1 cellular context compared by ENCODE assay signal in the genomic region with DNA sequence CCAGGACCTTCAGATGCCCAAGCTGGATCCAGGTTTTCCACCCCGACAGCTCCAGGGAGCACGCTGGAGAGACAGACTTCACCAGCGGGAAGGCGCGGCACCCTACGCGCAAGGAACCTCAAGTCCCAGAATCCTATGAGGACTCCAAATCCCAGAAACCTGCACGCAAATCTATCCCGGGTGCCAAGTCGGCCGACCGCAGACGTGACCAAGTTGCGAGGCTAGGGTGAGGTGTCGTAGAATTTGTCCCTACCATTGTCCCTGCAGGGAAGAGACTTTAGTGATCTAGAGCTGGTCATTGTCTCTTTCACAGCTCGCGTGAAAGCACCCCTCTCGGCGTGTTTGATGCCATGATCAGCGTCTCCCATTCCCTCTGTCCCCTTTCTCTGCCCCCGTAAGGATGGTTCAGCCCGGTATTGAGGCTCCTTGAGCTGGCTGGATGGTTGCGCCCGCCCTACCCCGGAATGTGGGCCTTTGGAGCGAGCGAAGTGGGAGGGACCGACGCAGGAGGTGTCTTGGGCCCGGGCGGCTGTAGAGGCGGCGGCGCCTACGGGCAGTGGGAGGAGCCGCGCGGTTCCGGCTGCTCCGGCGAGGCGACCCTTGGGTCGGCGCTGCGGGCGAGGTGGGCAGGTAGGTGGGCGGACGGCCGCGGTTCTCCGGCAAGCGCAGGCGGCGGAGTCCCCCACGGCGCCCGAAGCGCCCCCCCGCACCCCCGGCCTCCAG.
TF ChIP-seq lines count a peak whose summit lies in the region.

TSS of gene PRKCI (plus strand) at position 501 of the 723 bp plus-strand sequence. CDS start 246 bp downstream, outside the sequence.

TF ChIP-seq in K562, 482 proteins besides CTCF, POLR2A, EP300 and RAD21 (continued from another document and continues in another):
- TF ChIP-seq IRF9 (tag; IDR thresholded peaks at IDR 0.05) (no peak), KLF1 (tag; IDR thresholded peaks at IDR 0.05) (peak; percentile 100), SRSF1 (IDR thresholded peaks at IDR 0.05; ENCODE audit: low read depth, low read length) (no peak), CEBPB (tag; IDR thresholded peaks at IDR 0.05) (no peak), SAFB (IDR thresholded peaks at IDR 0.05; ENCODE audit: borderline replicate concordance, low read depth, low read length) (no peak), SPI1 (IDR thresholded peaks at IDR 0.05; ENCODE audit: borderline replicate concordance, low read depth, low read length) (no peak), DNMT1 (IDR thresholded peaks at IDR 0.05) (no peak), CBX1 (IDR thresholded peaks at IDR 0.05; ENCODE audit: low read depth) (no peak), E2F6 (IDR thresholded peaks at IDR 0.05; ENCODE audit: borderline replicate concordance in 1 of 2, extremely low read depth in 1 of 2, insufficient read depth in 1 of 2, insufficient read length in 1 of 2, low read depth in 1 of 2, low read length in 1 of 2, poor library complexity in 1 of 2, severe bottlenecking in 1 of 2) (peak in 1 of 2 experiments; percentile 49), DLX4 (CRISPR knock-in tag; IDR thresholded peaks at IDR 0.05) (no peak), PCBP1 (IDR thresholded peaks at IDR 0.05; ENCODE audit: low read depth, low read length, poor library complexity, severe bottlenecking) (no peak), ATF7 (IDR thresholded peaks at IDR 0.05) (peak; percentile 100), ZNF77 (CRISPR knock-in tag; IDR thresholded peaks at IDR 0.05) (no peak), ZNF780A (CRISPR knock-in tag; IDR thresholded peaks at IDR 0.05) (no peak), RHOXF2B (CRISPR knock-in tag; conservative IDR thresholded peaks at IDR 0.05) (no peak), ZNF175 (CRISPR knock-in tag; IDR thresholded peaks at IDR 0.05; ENCODE audit: low read depth) (no peak), JUN (IDR thresholded peaks at IDR 0.05; ENCODE audit: borderline replicate concordance, low read depth, low read length) (no peak), JUN (CRISPR knock-in tag; IDR thresholded peaks at IDR 0.05; ENCODE audit: borderline replicate concordance) (no peak), ZKSCAN8 (CRISPR knock-in tag; IDR thresholded peaks at IDR 0.05) (no peak), ZZZ3 (IDR thresholded peaks at IDR 0.05) (no peak), ZBED1 (IDR thresholded peaks at IDR 0.05) (no peak), ZNF644 (tag; IDR thresholded peaks at IDR 0.05; ENCODE audit: low read depth) (no peak; the same call in 1 of the 2 replicates), ID3 (CRISPR knock-in tag; IDR thresholded peaks at IDR 0.05) (no peak), ID3 (tag; IDR thresholded peaks at IDR 0.05) (peak; percentile 74; the same call in 1 of the 2 replicates), ZNF146 (CRISPR knock-in tag; IDR thresholded peaks at IDR 0.05; ENCODE audit: unreplicated experiment) (no peak), ZNF408 (CRISPR knock-in tag; IDR thresholded peaks at IDR 0.05; ENCODE audit: low read depth) (no peak), ZNF280A (IDR thresholded peaks at IDR 0.05; ENCODE audit: low read depth, partially characterized antibody) (no peak), ZNF830 (CRISPR knock-in tag; IDR thresholded peaks at IDR 0.05) (0 out of 2 replicates have a peak, but pooled peaks have one; percentile 13), ZNF143 (CRISPR knock-in tag; IDR thresholded peaks at IDR 0.05) (peak; percentile 87), E2F4 (CRISPR knock-in tag; IDR thresholded peaks at IDR 0.05; ENCODE audit: low read depth) (no peak), DEAF1 (CRISPR knock-in tag; IDR thresholded peaks at IDR 0.05) (no peak), SMARCC2 (IDR thresholded peaks at IDR 0.05; ENCODE audit: low read depth) (no peak), PTRF (tag; IDR thresholded peaks at IDR 0.05) (no peak), IFI16 (CRISPR knock-in tag; IDR thresholded peaks at IDR 0.05) (no peak), GABPB1 (CRISPR knock-in tag; IDR thresholded peaks at IDR 0.05) (peak; percentile 80), KAT2B (IDR thresholded peaks at IDR 0.05; ENCODE audit: low read depth, low read length) (no peak), IRF2 (CRISPR knock-in tag; IDR thresholded peaks at IDR 0.05) (no peak), MEF2A (IDR thresholded peaks at IDR 0.05; ENCODE audit: control insufficient read depth, low read depth, low read length) (no peak), SFPQ (IDR thresholded peaks at IDR 0.05; ENCODE audit: low read depth, low read length) (no peak), JUNB (CRISPR knock-in tag; conservative IDR thresholded peaks at IDR 0.05) (no peak), BMI1 (IDR thresholded peaks at IDR 0.05; ENCODE audit: low read length) (no peak), TCF3 (CRISPR knock-in tag; IDR thresholded peaks at IDR 0.05) (peak; percentile 20; the same call in 1 of the 2 replicates), ERF (CRISPR knock-in tag; IDR thresholded peaks at IDR 0.05) (no peak), MEIS2 (IDR thresholded peaks at IDR 0.05; ENCODE audit: partially characterized antibody) (peak; percentile 19), SETDB1 (IDR thresholded peaks at IDR 0.05; ENCODE audit: low read length) (no peak), FOXK2 (conservative IDR thresholded peaks at IDR 0.05 in 1 of 2, IDR thresholded peaks at IDR 0.05 in 1 of 2; ENCODE audit: low read depth in 2 of 2) (peak in 1 of 2 experiments; percentile 100; a peak in 2 of 4 replicates), ARID1B (IDR thresholded peaks at IDR 0.05) (peak; percentile 36), CREBBP (IDR thresholded peaks at IDR 0.05; ENCODE audit: low read depth, low read length) (no peak), BRD9 (IDR thresholded peaks at IDR 0.05; ENCODE audit: low read depth, partially characterized antibody) (no peak), ZNF551 (CRISPR knock-in tag; IDR thresholded peaks at IDR 0.05) (no peak)
- TF ChIP-seq, protein P1, sequence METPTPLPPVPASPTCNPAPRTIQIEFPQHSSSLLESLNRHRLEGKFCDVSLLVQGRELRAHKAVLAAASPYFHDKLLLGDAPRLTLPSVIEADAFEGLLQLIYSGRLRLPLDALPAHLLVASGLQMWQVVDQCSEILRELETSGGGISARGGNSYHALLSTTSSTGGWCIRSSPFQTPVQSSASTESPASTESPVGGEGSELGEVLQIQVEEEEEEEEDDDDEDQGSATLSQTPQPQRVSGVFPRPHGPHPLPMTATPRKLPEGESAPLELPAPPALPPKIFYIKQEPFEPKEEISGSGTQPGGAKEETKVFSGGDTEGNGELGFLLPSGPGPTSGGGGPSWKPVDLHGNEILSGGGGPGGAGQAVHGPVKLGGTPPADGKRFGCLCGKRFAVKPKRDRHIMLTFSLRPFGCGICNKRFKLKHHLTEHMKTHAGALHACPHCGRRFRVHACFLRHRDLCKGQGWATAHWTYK (CRISPR knock-in tag; IDR thresholded peaks at IDR 0.05) = 0 out of 2 replicates have a peak, but pooled peaks have one; percentile 11
- TF ChIP-seq, protein P2, sequence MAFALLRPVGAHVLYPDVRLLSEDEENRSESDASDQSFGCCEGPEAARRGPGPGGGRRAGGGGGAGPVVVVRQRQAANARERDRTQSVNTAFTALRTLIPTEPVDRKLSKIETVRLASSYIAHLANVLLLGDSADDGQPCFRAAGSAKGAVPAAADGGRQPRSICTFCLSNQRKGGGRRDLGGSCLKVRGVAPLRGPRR (CRISPR knock-in tag; IDR thresholded peaks at IDR 0.05) = no peak
- TF ChIP-seq, protein P3, sequence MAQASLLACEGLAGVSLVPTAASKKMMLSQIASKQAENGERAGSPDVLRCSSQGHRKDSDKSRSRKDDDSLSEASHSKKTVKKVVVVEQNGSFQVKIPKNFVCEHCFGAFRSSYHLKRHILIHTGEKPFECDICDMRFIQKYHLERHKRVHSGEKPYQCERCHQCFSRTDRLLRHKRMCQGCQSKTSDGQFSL (CRISPR knock-in tag; IDR thresholded peaks at IDR 0.05) = peak; percentile 65; the same call in 1 of the 2 replicates
- TF ChIP-seq, protein P3 (tag; IDR thresholded peaks at IDR 0.05) = no peak
